16 cellular contexts compared by ENCODE assay signal in genomic region chr4:163395758-163396157, GRCh38. TPM values are rescaled to one million over a fixed set of nuclear protein-coding genes. Genes with fewer than 3 reads are reported as not detected.
DNase-seq lines count a peak whose midpoint lies in the region; ATAC-seq, FAIRE-seq and TF ChIP-seq lines count a peak whose summit lies in the region.
"Had no signal": no experiment of that assay in that cellular context is flagged by ENCODE, and none has a peak within 500 bp of the region (broad histone marks: within the 10 kb centered on the region; RNA-seq: fewer than 3 reads in every experiment).

No MANE protein-coding gene starts in this region.

- TF ChIP-seq RAD21 in A549 (conservative IDR thresholded peaks at IDR 0.05 in 1 of 2, IDR thresholded peaks at IDR 0.05 in 1 of 2) = no peak

- CTCF ChIA-PET in A549 (lab: Yijun Ruan, JAX) = no interaction called here

- ATAC-seq in A549 (no peak), left ventricle myocardium superior (peak; percentile 32), GM18907 (IDR thresholded peaks at IDR 0.05; ENCODE audit: unreplicated experiment) (no peak)

- H3K9me3 ChIP-seq in A549 = no peaks in the 10 kb centered on the region
- H3K9me3 ChIP-seq in SJCRH30 (replicated peaks) = no peaks in the 10 kb centered on the region

- intact Hi-C loops in left ventricle myocardium superior (cut with micrococcal nuclease) = no loop called here

- H3K4me3 ChIP-seq in A549 (peak overlapping the region; percentile 15; the same call in 1 of the 3 replicates), SJCRH30 (0 out of 2 replicates have a peak overlapping the region, but pooled peaks have one; percentile 5)

- TF ChIP-seq EP300 in A549 (IDR thresholded peaks at IDR 0.05) = no peak

- no peaks in the 10 kb centered on the region for H3K27me3 ChIP-seq in SJCRH30

- peak overlapping the region; percentile 58 for H3K4me2 ChIP-seq in A549

- POLR2A ChIA-PET in A549 (lab: Yijun Ruan, JAX) = no interaction called here

- no peak for TF ChIP-seq POLR2A in A549 (IDR thresholded peaks at IDR 0.05; ENCODE audit: low read length)

- 18% methylated on average over 5 of the region's 5 CpGs for WGBS in A549 (ENCODE audit: missing lambda C conversion rate)

- no peak for FAIRE-seq in A549 (lab: Jason Lieb, UNC)

- TF ChIP-seq CTCF in A549 (IDR thresholded peaks at IDR 0.05) = no peak

- no peaks in the 10 kb centered on the region for H3K36me3 ChIP-seq in SJCRH30

- H3K27ac ChIP-seq in A549 = no peak overlapping the region
- H3K27ac ChIP-seq in SJCRH30 = no peak overlapping the region
- no peak overlapping the region for H3K27ac ChIP-seq in caudate nucleus (ENCODE audit: low read depth, low read length)
- H3K27ac ChIP-seq: C4-2B had no signal

- DNase-seq in A549 (ENCODE audit: low read depth in 1 of 2, low spot score in 1 of 2) (no peak), Daoy (ENCODE audit: low read depth) (peak; percentile 6), SJCRH30 (no peak), left ventricle myocardium superior (no peak), inferior parietal cortex (ENCODE audit: extremely low spot score) (no peak), dermis blood vessel endothelial cell (no peak), caudate nucleus (lab: John Stamatoyannopoulos, UW) (no peak)
- DNase-seq: amniotic stem cell, H7, hippocampal formation, NCI-H187, T-helper 2 cell had no signal

- H3K4me1 ChIP-seq in A549 (no peaks in the 10 kb centered on the region), SJCRH30 (no peaks in the 10 kb centered on the region)

TF ChIP-seq in A549, 52 proteins besides CTCF, POLR2A, EP300 and RAD21:
- TF ChIP-seq SMC3 (IDR thresholded peaks at IDR 0.05) (no peak), KDM5A (IDR thresholded peaks at IDR 0.05) (no peak), CBX8 (IDR thresholded peaks at IDR 0.05) (no peak), CHD2 (IDR thresholded peaks at IDR 0.05; ENCODE audit: low read length, partially characterized antibody) (no peak), MAZ (IDR thresholded peaks at IDR 0.05; ENCODE audit: borderline replicate concordance, low read depth, low read length) (no peak), SREBF2 (IDR thresholded peaks at IDR 0.05) (no peak), HOXA7 (CRISPR knock-in tag; IDR thresholded peaks at IDR 0.05) (no peak), ATOH8 (CRISPR knock-in tag; IDR thresholded peaks at IDR 0.05; ENCODE audit: low read depth) (no peak), PBX3 (IDR thresholded peaks at IDR 0.05) (no peak), BHLHE40 (IDR thresholded peaks at IDR 0.05; ENCODE audit: low read depth, low read length) (no peak), NPAS2 (CRISPR knock-in tag; IDR thresholded peaks at IDR 0.05; ENCODE audit: borderline replicate concordance) (no peak), ZC3H11A (IDR thresholded peaks at IDR 0.05) (no peak), BCL3 (IDR thresholded peaks at IDR 0.05) (no peak), HOXB5 (CRISPR knock-in tag; IDR thresholded peaks at IDR 0.05) (no peak), RARB (CRISPR knock-in tag; IDR thresholded peaks at IDR 0.05) (no peak), GATA3 (IDR thresholded peaks at IDR 0.05; ENCODE audit: borderline replicate concordance) (no peak), EHMT2 (IDR thresholded peaks at IDR 0.05; ENCODE audit: low read depth) (no peak), EHF (CRISPR knock-in tag; IDR thresholded peaks at IDR 0.05) (no peak), JUNB (IDR thresholded peaks at IDR 0.05) (no peak)
TF ChIP-seq in A549: peak in this region for 0.

RNA-seq across cellular contexts. Expression of gene NPY5R, which starts 52.1 kb away (rescaled TPM):
- polyA plus RNA-seq in A549 (2011; rRNA removed) = 0.11 and 0.13 TPM in 2 replicates
- not detected in 2 replicates for polyA plus RNA-seq in A549 (2012; cell fraction: cytosol; rRNA removed)
- not detected in 2 replicates for polyA plus RNA-seq in A549 (2012; cell fraction: nucleus; rRNA removed)
- not detected in 3 replicates for polyA plus RNA-seq in A549 (2017; fragmentation: RNase III; extraction: RNeasy Plus Mini Kit Qiagen cat#74134 plus additional on column Dnase treatment)
- polyA minus RNA-seq in A549 (2011; rRNA and poly(A)+ RNA removed) = not detected in 2 replicates
- total RNA-seq in Daoy (2014; rRNA removed; shearing (Covaris generic)) = 0.48 TPM in 1 of 2 replicates, not detected in the other
- total RNA-seq in SJCRH30 (2014; rRNA removed; shearing (Covaris generic)) = not detected in 2 replicates
- not detected for total RNA-seq in left ventricle myocardium superior
- not detected in 2 replicates for total RNA-seq in dermis blood vessel endothelial cell
- total RNA-seq: HT-29, mononuclear cell had no signal
